In genomic region chr9:133589454-133590227, GRCh38 we compare ENCODE assay signal across 1 cellular context.
TF ChIP-seq lines count a peak whose summit lies in the region.

No MANE protein-coding gene starts in this region.

TF ChIP-seq in HepG2, 621 proteins besides CTCF, POLR2A, EP300 and RAD21 (continued from another document and continues in another):
- no peak for TF ChIP-seq ZBTB10 (CRISPR knock-in tag; IDR thresholded peaks at IDR 0.05; ENCODE audit: borderline replicate concordance)
- TF ChIP-seq KIAA2018 (CRISPR knock-in tag; IDR thresholded peaks at IDR 0.05; ENCODE audit: borderline replicate concordance), result no peak
- TF ChIP-seq FLYWCH1 (CRISPR knock-in tag; IDR thresholded peaks at IDR 0.05), result no peak
- TF ChIP-seq ZNF12 (CRISPR knock-in tag; IDR thresholded peaks at IDR 0.05), result no peak
- no peak for TF ChIP-seq ZNF446 (CRISPR knock-in tag; IDR thresholded peaks at IDR 0.05)
- TF ChIP-seq ZNF143 (CRISPR knock-in tag; IDR thresholded peaks at IDR 0.05), result no peak
- no peak for TF ChIP-seq ZNF367 (CRISPR knock-in tag; IDR thresholded peaks at IDR 0.05; ENCODE audit: borderline replicate concordance)
- TF ChIP-seq PITX1 (CRISPR knock-in tag; IDR thresholded peaks at IDR 0.05), result no peak
- no peak for TF ChIP-seq HNRNPLL (IDR thresholded peaks at IDR 0.05; ENCODE audit: low read depth, low read length, poor library complexity, severe bottlenecking)
- no peak for TF ChIP-seq ATF4 (CRISPR knock-in tag; IDR thresholded peaks at IDR 0.05)
- no peak for TF ChIP-seq ZNF562 (CRISPR knock-in tag; IDR thresholded peaks at IDR 0.05; ENCODE audit: borderline replicate concordance)
- no peak for TF ChIP-seq ZBTB14 (CRISPR knock-in tag; IDR thresholded peaks at IDR 0.05)
- no peak for TF ChIP-seq ZNF644 (CRISPR knock-in tag; IDR thresholded peaks at IDR 0.05; ENCODE audit: low read depth)
- TF ChIP-seq ZNF567 (CRISPR knock-in tag; IDR thresholded peaks at IDR 0.05; ENCODE audit: borderline replicate concordance), result no peak
- TF ChIP-seq ZNF615 (CRISPR knock-in tag; IDR thresholded peaks at IDR 0.05; ENCODE audit: borderline replicate concordance), result no peak
- TF ChIP-seq HNRNPUL1 (IDR thresholded peaks at IDR 0.05; ENCODE audit: low read depth, low read length), result no peak
- no peak for TF ChIP-seq CAMTA2 (CRISPR knock-in tag; IDR thresholded peaks at IDR 0.05; ENCODE audit: borderline replicate concordance)
- peak; percentile 58 for TF ChIP-seq ZMYM4 (CRISPR knock-in tag; IDR thresholded peaks at IDR 0.05)
- no peak for TF ChIP-seq TRIM24 (CRISPR knock-in tag; IDR thresholded peaks at IDR 0.05)
- TF ChIP-seq ARID2 (CRISPR knock-in tag; IDR thresholded peaks at IDR 0.05; ENCODE audit: borderline replicate concordance), result no peak
- no peak for TF ChIP-seq NONO (IDR thresholded peaks at IDR 0.05)
- TF ChIP-seq NONO (CRISPR knock-in tag; conservative IDR thresholded peaks at IDR 0.05), result no peak
- no peak for TF ChIP-seq ZFP41 (CRISPR knock-in tag; IDR thresholded peaks at IDR 0.05; ENCODE audit: borderline replicate concordance)
- no peak for TF ChIP-seq ZNF17 (CRISPR knock-in tag; IDR thresholded peaks at IDR 0.05)
- TF ChIP-seq ZBTB20 (CRISPR knock-in tag; IDR thresholded peaks at IDR 0.05; ENCODE audit: borderline replicate concordance, low read depth), result no peak
- peak; percentile 41 for TF ChIP-seq CBX1 (IDR thresholded peaks at IDR 0.05; ENCODE audit: low read depth)
- peak; percentile 99 for TF ChIP-seq ZKSCAN1 (IDR thresholded peaks at IDR 0.05; ENCODE audit: low read length)
- no peak for TF ChIP-seq TBX2 (CRISPR knock-in tag; IDR thresholded peaks at IDR 0.05; ENCODE audit: borderline replicate concordance)
- peak; percentile 96 for TF ChIP-seq HNRNPK (IDR thresholded peaks at IDR 0.05; ENCODE audit: low read depth, low read length, poor library complexity, severe bottlenecking)
- TF ChIP-seq HOXA9 (CRISPR knock-in tag; IDR thresholded peaks at IDR 0.05; ENCODE audit: borderline replicate concordance), result no peak
- TF ChIP-seq ZNF24 (IDR thresholded peaks at IDR 0.05), result no peak
- no peak for TF ChIP-seq SATB2 (CRISPR knock-in tag; IDR thresholded peaks at IDR 0.05)
- no peak for TF ChIP-seq E2F2 (CRISPR knock-in tag; IDR thresholded peaks at IDR 0.05; ENCODE audit: borderline replicate concordance)
- no peak for TF ChIP-seq IKZF4 (CRISPR knock-in tag; IDR thresholded peaks at IDR 0.05; ENCODE audit: borderline replicate concordance, low read depth, not compliant biosample characterization)
- no peak for TF ChIP-seq SKIL (CRISPR knock-in tag; IDR thresholded peaks at IDR 0.05; ENCODE audit: borderline replicate concordance)
- peak; percentile 28; the same call in 1 of the 2 replicates for TF ChIP-seq ZMYM3 (CRISPR knock-in tag; IDR thresholded peaks at IDR 0.05)
- TF ChIP-seq ZBTB37 (CRISPR knock-in tag; IDR thresholded peaks at IDR 0.05), result no peak
- no peak for TF ChIP-seq NFKBIZ (CRISPR knock-in tag; IDR thresholded peaks at IDR 0.05)
- TF ChIP-seq ZNF383 (CRISPR knock-in tag; IDR thresholded peaks at IDR 0.05; ENCODE audit: borderline replicate concordance), result no peak
- TF ChIP-seq ZNF224 (CRISPR knock-in tag; IDR thresholded peaks at IDR 0.05), result no peak
- peak; percentile 52 for TF ChIP-seq STAG1 (CRISPR knock-in tag; IDR thresholded peaks at IDR 0.05)
- no peak for TF ChIP-seq ZNF776 (CRISPR knock-in tag; IDR thresholded peaks at IDR 0.05)
- TF ChIP-seq TARDBP (CRISPR knock-in tag; IDR thresholded peaks at IDR 0.05), result no peak
- no peak for TF ChIP-seq MAFG (CRISPR knock-in tag; IDR thresholded peaks at IDR 0.05)
- TF ChIP-seq ZFP62 (CRISPR knock-in tag; IDR thresholded peaks at IDR 0.05), result no peak
- TF ChIP-seq ARNT (IDR thresholded peaks at IDR 0.05), result no peak
- TF ChIP-seq U2AF1 (optimal IDR thresholded peaks at IDR 0.05; ENCODE audit: low read depth, low read length), result no peak
- no peak for TF ChIP-seq ZBTB43 (CRISPR knock-in tag; conservative IDR thresholded peaks at IDR 0.05)
